ENCODE assay signal across 18 cellular contexts in genomic region chr10:111410740-111411139, GRCh38.
A peak's percentile ranks its signal among the peaks of the same experiment; 100 is the strongest.
DNase-seq lines count a peak whose midpoint lies in the region; ATAC-seq and TF ChIP-seq lines count a peak whose summit lies in the region.
"Had no signal": no experiment of that assay in that cellular context is flagged by ENCODE, and none has a peak within 500 bp of the region (broad histone marks: within the 10 kb centered on the region; RNA-seq: fewer than 3 reads in every experiment).

No MANE protein-coding gene starts in this region.

- H2AFZ ChIP-seq in trophoblast cell (ENCODE audit: insufficient read depth, low read length, poor library complexity) = no peak overlapping the region

- no peak overlapping the region for H4K8ac ChIP-seq in trophoblast cell (ENCODE audit: low read depth, low read length)

- H3K4me3 ChIP-seq in AG10803 (ENCODE audit: low read length) (no peak overlapping the region), trophoblast cell (ENCODE audit: low read depth, low read length) (no peak overlapping the region), esophagus muscularis mucosa (no peak overlapping the region)
- H3K4me3 ChIP-seq: SJCRH30 had no signal

- no peak overlapping the region for H3K23ac ChIP-seq in trophoblast cell (ENCODE audit: low read length)

- no peak overlapping the region for H3K9ac ChIP-seq in trophoblast cell (ENCODE audit: low read length)

- H3K9me3 ChIP-seq in trophoblast cell (ENCODE audit: insufficient read depth, low read depth, low read length) = no peaks in the 10 kb centered on the region
- H3K9me3 ChIP-seq in esophagus muscularis mucosa = no peaks in the 10 kb centered on the region
- H3K9me3 ChIP-seq: SJCRH30 had no signal

- H3K36me3 ChIP-seq in trophoblast cell (ENCODE audit: control insufficient read depth in 1 of 2, insufficient read depth in 2 of 2, low read length in 2 of 2) (no peaks in the 10 kb centered on the region), esophagus muscularis mucosa (no peaks in the 10 kb centered on the region)
- H3K36me3 ChIP-seq: SJCRH30 had no signal

- no peak overlapping the region for H3K4me2 ChIP-seq in trophoblast cell (ENCODE audit: low read length)

- H3K14ac ChIP-seq in trophoblast cell (ENCODE audit: low read length) = no peak overlapping the region

- no peak overlapping the region for H4K91ac ChIP-seq in trophoblast cell (ENCODE audit: low read depth, low read length)

- WGBS in trophoblast cell (ENCODE audit: extremely low coverage, insufficient coverage, insufficient read length) = no CpG with 5 or more reads among the region's 3 CpGs
- 48% methylated on average over 3 of the region's 3 CpGs for WGBS in esophagus muscularis mucosa

- DNase-seq in AG10803 (ENCODE audit: low read depth) (peak; percentile 67), HT1080 (ENCODE audit: low read depth) (peak; percentile 10), trophoblast cell (peak; percentile 6 to 33), islet precursor cell (no peak), kidney tubule cell (ENCODE audit: low spot score) (no peak), esophagus muscularis mucosa (ENCODE audit: extremely low spot score) (no peak), activated T-cell treated with anti-CD3 and anti-CD28 coated beads for 4 hours (no peak)
- DNase-seq: DMS 273 treated with DMSO at 0.1 percent for 48 hours, HCEC 1CT, MV-4-11, NCI-H1417 treated with DMSO at 0.1 percent for 48 hours, NCI-H2029, NCI-H2171, NCI-H446 treated with DMSO at 0.1 percent for 48 hours, SJCRH30 had no signal

- H3K79me1 ChIP-seq in trophoblast cell (ENCODE audit: low read length) = no peaks in the 10 kb centered on the region

- H3K27me3 ChIP-seq in trophoblast cell (ENCODE audit: insufficient read depth, low read length) (no peaks in the 10 kb centered on the region), esophagus muscularis mucosa (peaks cover 0 to 3% (median 0%) of the 10 kb centered on the region in 4 donors)

- TF ChIP-seq EP300 in esophagus muscularis mucosa (IDR thresholded peaks at IDR 0.05) = no peak

- no peak overlapping the region for H3K4ac ChIP-seq in trophoblast cell (ENCODE audit: low read depth, low read length)

- intact Hi-C loops in esophagus muscularis mucosa (cut with DNase I) = no loop called here

- H2BK5ac ChIP-seq in trophoblast cell (ENCODE audit: low read depth, low read length, poor library complexity) = no peak overlapping the region

- H4K12ac ChIP-seq in trophoblast cell (ENCODE audit: low read depth, low read length) = no peak overlapping the region

- H3K27ac ChIP-seq in trophoblast cell (ENCODE audit: low read depth, low read length) (no peak overlapping the region), esophagus muscularis mucosa (replicated peaks in 1 of 4) (no peak overlapping the region)
- H3K27ac ChIP-seq: HL-60, RWPE1, SJCRH30 had no signal

- no peak overlapping the region for H2BK12ac ChIP-seq in trophoblast cell (ENCODE audit: low read length)

- no peak for TF ChIP-seq POLR2A in esophagus muscularis mucosa (IDR thresholded peaks at IDR 0.05; ENCODE audit: low read depth)

- H2AK5ac ChIP-seq in trophoblast cell (ENCODE audit: low read length) = no peak overlapping the region

- H2BK120ac ChIP-seq in trophoblast cell (ENCODE audit: insufficient read depth, low read length, poor library complexity) = no peak overlapping the region

- peak; percentile 56 for ATAC-seq in esophagus mucosa

- H3K18ac ChIP-seq in trophoblast cell (ENCODE audit: low read length) = no peak overlapping the region

- no peaks in the 10 kb centered on the region for H3K4me1 ChIP-seq in trophoblast cell (ENCODE audit: control insufficient read depth in 1 of 2, insufficient read depth in 2 of 2, low read length in 2 of 2)
- no peaks in the 10 kb centered on the region for H3K4me1 ChIP-seq in esophagus muscularis mucosa
- H3K4me1 ChIP-seq: SJCRH30 had no signal

- TF ChIP-seq CTCF in AG10803 (conservative IDR thresholded peaks at IDR 0.05; ENCODE audit: low read length) (no peak), esophagus muscularis mucosa (IDR thresholded peaks at IDR 0.05) (no peak)

- no peaks in the 10 kb centered on the region for H3K79me2 ChIP-seq in trophoblast cell (ENCODE audit: control insufficient read depth, insufficient read depth, low read length, poor library complexity)

Comparison
In these comparisons a context has a peak if more than half of its experiments do, and no peak if none do; other contexts are left out.
1. DNase-seq: peak in AG10803 (single experiment), HT1080 (single experiment) and trophoblast cell (2 of 2); none in islet precursor cell (single experiment), kidney tubule cell (single experiment), esophagus muscularis mucosa (single experiment) and activated T-cell treated with anti-CD3 and anti-CD28 coated beads for 4 hours (single experiment).